ENCODE assay signal across 28 cellular contexts in the genomic region with DNA sequence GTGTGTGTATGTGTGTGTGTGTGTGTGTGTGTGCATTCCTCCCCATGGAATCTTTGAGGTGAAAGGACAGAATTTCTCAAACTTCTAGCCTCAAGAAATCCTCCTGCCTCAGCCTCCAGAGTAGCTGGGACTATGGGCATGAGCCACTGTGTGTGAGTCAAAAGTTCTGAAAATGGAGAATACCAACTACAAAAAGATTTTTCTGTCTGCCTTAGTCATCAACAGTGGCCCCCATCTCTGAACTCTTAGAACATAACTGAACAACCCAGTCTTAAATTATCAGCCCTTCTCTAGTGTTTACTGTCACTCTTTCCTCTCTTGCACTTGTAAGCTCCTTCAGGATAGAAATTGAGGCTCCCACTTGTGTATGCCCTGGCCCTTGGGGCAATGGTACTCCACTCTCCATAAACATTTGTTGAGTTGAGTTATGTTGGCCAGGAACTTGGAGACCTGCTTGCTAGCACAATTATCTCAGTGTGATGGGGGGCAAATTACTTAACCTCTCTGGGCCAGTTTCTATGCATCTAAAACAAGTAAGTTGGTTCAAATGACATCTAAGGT. TPM values are rescaled to one million over a fixed set of nuclear protein-coding genes. Genes with fewer than 3 reads are reported as not detected.
"Had no signal": no experiment of that assay in that cellular context is flagged by ENCODE, and none has a peak within 500 bp of the region (broad histone marks: within the 10 kb centered on the region; RNA-seq: fewer than 3 reads in every experiment).

No MANE protein-coding gene starts in this region.

- ATAC-seq: activated CD8-positive, alpha-beta memory T cell treated with anti-CD3 and anti-CD28 coated beads, Interleukin-2, amount 10 ng/mL, durations not matched to agents 7 days and 5 days; body of pancreas; Right ventricle myocardium inferior; WTC11 had no signal

- H3K27me3 Mint-ChIP-seq: activated CD4-positive, alpha-beta memory T cell treated with anti-CD3 and anti-CD28 coated beads, Interleukin-2, amount 10 ng/mL, durations not matched to agents 7 days and 5 days; activated CD8-positive, alpha-beta memory T cell treated with anti-CD3 and anti-CD28 coated beads, Interleukin-2, amount 10 ng/mL, durations not matched to agents 7 days and 5 days had no signal

- H3K27me3 ChIP-seq: adrenal gland, body of pancreas, breast epithelium had no signal

- H3K27ac Mint-ChIP-seq: activated CD4-positive, alpha-beta memory T cell treated with anti-CD3 and anti-CD28 coated beads, Interleukin-2, amount 10 ng/mL, durations not matched to agents 7 days and 5 days; activated CD8-positive, alpha-beta memory T cell treated with anti-CD3 and anti-CD28 coated beads, Interleukin-2, amount 10 ng/mL, durations not matched to agents 7 days and 5 days; activated naive CD8-positive, alpha-beta T cell treated with anti-CD3 and anti-CD28 coated beads, Interleukin-2, amount 10 ng/mL, durations not matched to agents 7 days and 5 days; WTC11 had no signal

- H3K36me3 Mint-ChIP-seq: activated naive CD8-positive, alpha-beta T cell treated with anti-CD3 and anti-CD28 coated beads, Interleukin-2, amount 10 ng/mL, durations not matched to agents 7 days and 5 days; WTC11 had no signal

- H3K27ac ChIP-seq: body of pancreas, KMS-11, PC-9, RWPE1 had no signal

- H3K4me3 Mint-ChIP-seq: activated CD4-positive, alpha-beta memory T cell treated with anti-CD3 and anti-CD28 coated beads, Interleukin-2, amount 10 ng/mL, durations not matched to agents 7 days and 5 days; activated CD8-positive, alpha-beta memory T cell treated with anti-CD3 and anti-CD28 coated beads, Interleukin-2, amount 10 ng/mL, durations not matched to agents 7 days and 5 days; activated naive CD8-positive, alpha-beta T cell treated with anti-CD3 and anti-CD28 coated beads, Interleukin-2, amount 10 ng/mL, durations not matched to agents 7 days and 5 days; WTC11 had no signal

- H3K9me3 ChIP-seq: adrenal gland, body of pancreas, breast epithelium had no signal

- H3K4me1 ChIP-seq: body of pancreas, breast epithelium had no signal

- H3K4me3 ChIP-seq: adrenal gland, body of pancreas, breast epithelium, PC-9 had no signal

- H3K36me3 ChIP-seq: adrenal gland, breast epithelium had no signal

- DNase-seq: activated CD4-positive, alpha-beta memory T cell treated with anti-CD3 and anti-CD28 coated beads, Interleukin-2, amount 10 ng/mL, durations not matched to agents 7 days and 5 days; activated CD4-positive, alpha-beta T cell treated with anti-CD3 and anti-CD28 coated beads for 48 hours; activated CD8-positive, alpha-beta memory T cell treated with anti-CD3 and anti-CD28 coated beads for 24 hours; activated CD8-positive, alpha-beta memory T cell treated with anti-CD3 and anti-CD28 coated beads, Interleukin-2, amount 10 ng/mL, durations not matched to agents 7 days and 5 days; activated CD8-positive, alpha-beta memory T cell treated with anti-CD3 and anti-CD28 coated beads, Interleukin-2, amount 50 U/mL, for 48 hours; activated effector memory CD4-positive, alpha-beta T cell treated with anti-CD3 and anti-CD28 coated beads, Interleukin-2, amount 50 U/mL, for 16 hours; activated naive CD4-positive, alpha-beta T cell; activated naive CD4-positive, alpha-beta T cell treated with anti-CD3 and anti-CD28 coated beads, Interleukin-2, amount 50 U/mL, for 16 hours; activated naive CD8-positive, alpha-beta T cell treated with anti-CD3 and anti-CD28 coated beads, Interleukin-2, amount 10 ng/mL, durations not matched to agents 7 days and 5 days; activated T-cell treated with anti-CD3 and anti-CD28 coated beads, Interleukin-2, amount 50 U/mL, for 48 hours; adrenal gland; body of pancreas; MM.1S; NCI-H1092 treated with DMSO at 0.1 percent for 48 hours; NCI-H187 treated with DMSO at 0.1 percent for 48 hours; NCI-H2171 treated with DMSO at 0.1 percent for 48 hours; NCI-H2227 treated with DMSO at 0.1 percent for 48 hours; NCI-H446; NCI-H524; PC-9; SIG-M5; T1000 had no signal

RNA-seq across cellular contexts. Expression of gene CLIC5, which starts 35.3 kb away (rescaled TPM):
- total RNA-seq: LHCN-M2 had no signal
